In the genomic region with DNA sequence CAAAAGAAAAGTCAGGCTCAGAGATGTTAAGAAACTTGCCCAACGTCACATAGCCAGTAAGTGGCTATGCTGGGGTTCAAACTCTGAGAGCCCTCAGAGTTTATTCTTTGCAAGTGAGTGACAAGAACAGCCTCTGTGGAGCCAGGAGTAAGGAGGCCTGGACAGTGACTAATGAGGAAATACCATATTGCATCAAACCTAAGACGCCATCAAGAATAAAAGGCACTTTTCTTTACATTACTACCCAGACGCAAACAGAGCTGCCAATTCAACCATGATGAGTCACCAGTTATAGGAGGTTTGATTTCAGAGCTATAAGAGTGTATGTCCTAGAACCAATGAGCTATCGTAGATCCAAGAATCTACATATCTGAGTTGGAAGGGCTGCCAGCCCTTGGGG, we compare ENCODE assay signal across 10 cellular contexts. TPM values are rescaled to one million over a fixed set of nuclear protein-coding genes. Genes with fewer than 3 reads are reported as not detected.
DNase-seq lines count a peak whose midpoint lies in the region; ATAC-seq and TF ChIP-seq lines count a peak whose summit lies in the region.
"Had no signal": no experiment of that assay in that cellular context is flagged by ENCODE, and none has a peak within 500 bp of the region (broad histone marks: within the 10 kb centered on the region; RNA-seq: fewer than 3 reads in every experiment).

No MANE protein-coding gene starts in this region.

- POLR2A ChIA-PET in A673 (lab: Charles Lee; ENCODE audit: low non-redundant PET) = no interaction called here

- peaks cover 33% of the 10 kb centered on the region for H3K4me1 ChIP-seq in A673 (ENCODE audit: insufficient read depth, low read length, poor library complexity, severe bottlenecking)

- TF ChIP-seq CTCF in A673 (conservative IDR thresholded peaks at IDR 0.05; ENCODE audit: low read depth, low read length) (no peak), astrocyte of the spinal cord (IDR thresholded peaks at IDR 0.05; ENCODE audit: low read depth, low read length) (no peak), mesothelial cell of epicardium (IDR thresholded peaks at IDR 0.05; ENCODE audit: unreplicated experiment) (no peak), CD14-positive monocyte (IDR thresholded peaks at IDR 0.05) (no peak)

- H3K9me3 ChIP-seq in A673 (ENCODE audit: low read depth, low read length, poor library complexity, severe bottlenecking) (no peaks in the 10 kb centered on the region), KOPT-K1 (ENCODE audit: insufficient read depth, low read length, poor library complexity, severe bottlenecking) (no peaks in the 10 kb centered on the region)

- H3K9me3 Mint-ChIP-seq in mesothelial cell of epicardium (no peaks in the 10 kb centered on the region), CD14-positive monocyte (no peaks in the 10 kb centered on the region)

- in situ Hi-C loops in astrocyte of the spinal cord (cut with HindIII; ENCODE audit: low sequenced_read_pairs) = no loop called here

- peaks cover 66% of the 10 kb centered on the region for H3K36me3 ChIP-seq in A673 (ENCODE audit: insufficient read depth, low read length, poor library complexity, severe bottlenecking)
- peaks cover 75% of the 10 kb centered on the region for H3K36me3 ChIP-seq in KOPT-K1 (ENCODE audit: insufficient read depth, low read length)

- H3K27ac Mint-ChIP-seq in mesothelial cell of epicardium (peak overlapping the region; percentile 39), CD14-positive monocyte (peak overlapping the region in 3 of 7 donors; percentile 88 to 98 (median 93))

- no peak overlapping the region for H3K4me3 ChIP-seq in A673 (ENCODE audit: low read depth, low read length, poor library complexity, severe bottlenecking)
- H3K4me3 ChIP-seq in astrocyte of the spinal cord (ENCODE audit: low read depth, low read length) = no peak overlapping the region

- intact Hi-C loops in A673 (cut with micrococcal nuclease; ENCODE audit: unreplicated experiment) (no loop called here), CD14-positive monocyte (cut with micrococcal nuclease) (loop anchor here in 1 of 2 donors (10.0 kb wide), 1 partner anchor 202 kb away; the partner anchor contains the start of gene GAPDH)

- H3K4me3 Mint-ChIP-seq in mesothelial cell of epicardium (no peak overlapping the region), CD14-positive monocyte (no peak overlapping the region)

- no TSS peak for BruUV-seq in A673 (replicated peaks; lab: Mats Ljungman, UMichigan)

- CTCF ChIA-PET in A673 (lab: Charles Lee) = interaction anchor here (0.7 kb wide), 1 partner anchor 10 kb away, joined by 3 read pairs; no protein-coding TSS in a partner anchor

- no peaks in the 10 kb centered on the region for H3K27me3 ChIP-seq in A673 (replicated peaks; ENCODE audit: insufficient read depth, low read depth, low read length, poor library complexity)

- ATAC-seq in HG02571 (IDR thresholded peaks at IDR 0.05; ENCODE audit: unreplicated experiment) = no peak

- H3K36me3 Mint-ChIP-seq in mesothelial cell of epicardium = peaks cover 28% of the 10 kb centered on the region
- H3K36me3 Mint-ChIP-seq in CD14-positive monocyte = peaks cover 68 to 74% of the 10 kb centered on the region in 2 donors

- H3K27ac ChIP-seq in A673 (ENCODE audit: low read depth, low read length, poor library complexity, severe bottlenecking) (peak overlapping the region; percentile 35), KOPT-K1 (ENCODE audit: low read depth, low read length, poor library complexity, severe bottlenecking) (peak overlapping the region; percentile 99)

- H3K4me1 Mint-ChIP-seq in mesothelial cell of epicardium (no peaks in the 10 kb centered on the region), CD14-positive monocyte (peaks cover 58% of the 10 kb centered on the region)

- H3K27me3 Mint-ChIP-seq in mesothelial cell of epicardium (ENCODE audit: low read depth) (no peaks in the 10 kb centered on the region), CD14-positive monocyte (ENCODE audit: low read depth in 3 of 3) (peaks cover 0 to 1% (median 0%) of the 10 kb centered on the region in 3 donors)

- DNase-seq in A673 (ENCODE audit: low spot score) = peak; percentile 65
- DNase-seq in astrocyte of the spinal cord (ENCODE audit: low read depth, low spot score) = peak; percentile 74
- DNase-seq in mesothelial cell of epicardium (ENCODE audit: low spot score in 2 of 2, unreplicated experiment in 2 of 2) = no peak
- DNase-seq in kidney glomerular epithelial cell (lab: John Stamatoyannopoulos, UW) = no peak
- DNase-seq in CD14-positive monocyte (ENCODE audit: low spot score) = no peak
- DNase-seq in NCI-H2171 (lab: John Stamatoyannopoulos, UW) = no peak
- DNase-seq: DND-41, occipital lobe had no signal

RNA-seq across cellular contexts. Expression of gene TNFRSF1A, which starts 9.4 kb away (rescaled TPM):
- total RNA-seq in A673 (2021) (82.6 and 91.5 TPM in 2 replicates), mesothelial cell of epicardium (65.4 to 70.4 TPM (median 68.9 TPM) in 3 replicates)
- 100 to 1,000 TPM; 108 to 157 TPM for polyA plus RNA-seq in CD14-positive monocyte

RNA-seq across cellular contexts. Expression of gene PLEKHG6, which starts 22.0 kb away (rescaled TPM):
- 1.0 TPM in 1 of 2 replicates, not detected in the other for total RNA-seq in A673 (2021)
- 16.1 to 18.3 TPM (median 16.4 TPM) in 3 replicates for total RNA-seq in mesothelial cell of epicardium
- polyA plus RNA-seq in CD14-positive monocyte = not detected
- total RNA-seq: occipital lobe had no signal

RNA-seq across cellular contexts. Expression of gene SCNN1A, which starts 42.9 kb away (rescaled TPM):
- total RNA-seq in A673 (2021) (not detected in 2 replicates), mesothelial cell of epicardium (20.1 to 21.5 TPM (median 20.3 TPM) in 3 replicates)
- under 1 TPM; 0.11 to 0.63 TPM for polyA plus RNA-seq in CD14-positive monocyte
- total RNA-seq: occipital lobe had no signal

RNA-seq across cellular contexts. Expression of gene LTBR, which starts 51.5 kb away (rescaled TPM):
- total RNA-seq in A673 (2021) = 25.7 and 27.5 TPM in 2 replicates
- 61.7 to 68.1 TPM (median 66.8 TPM) in 3 replicates for total RNA-seq in mesothelial cell of epicardium
- 10 to 100 TPM; 56.4 to 60.6 TPM for polyA plus RNA-seq in CD14-positive monocyte

Comparison
In these comparisons a context has a peak if more than half of its experiments do, and no peak if none do; other contexts are left out.
1. DNase-seq: peak in A673 (single experiment) and astrocyte of the spinal cord (single experiment); none in mesothelial cell of epicardium (0 of 2), kidney glomerular epithelial cell (single experiment), CD14-positive monocyte (single experiment) and NCI-H2171 (single experiment).
2. RNA of gene SCNN1A, which starts 42.9 kb away (total RNA-seq): 20.1 to 21.5 TPM in mesothelial cell of epicardium; not detected in A673; every median in the first group is over 10 times any median in the second.